ENCODE assay signal across 8 cellular contexts in genomic region chr10:103416436-103417147, GRCh38. TPM values are rescaled to one million over a fixed set of nuclear protein-coding genes. Genes with fewer than 3 reads are reported as not detected.
DNase-seq lines count a peak whose midpoint lies in the region; ATAC-seq and TF ChIP-seq lines count a peak whose summit lies in the region.

No MANE protein-coding gene starts in this region.

- ATAC-seq in activated CD8-positive, alpha-beta T cell treated with anti-CD3 and anti-CD28 coated beads, Interleukin-2, amount 10 ng/mL, durations not matched to agents 7 days and 5 days = peak; percentile 76

- in situ Hi-C loops in ACHN (cut with HindIII; ENCODE audit: low pct_ligation_motif_present, low pct_unique_long_range_greater_than_20kb, low sequenced_read_pairs) = no loop called here

- TF ChIP-seq CTCF in GM12872 (IDR thresholded peaks at IDR 0.05; ENCODE audit: insufficient read depth, low read depth, low read length) (peak; percentile 61), esophagus muscularis mucosa (IDR thresholded peaks at IDR 0.05) (peak; percentile 60 to 68 (median 66)), nephron (IDR thresholded peaks at IDR 0.05; ENCODE audit: unreplicated experiment in 3 of 3) (peak; percentile 61 to 72 (median 63)), type B pancreatic cell (conservative IDR thresholded peaks at IDR 0.05) (peak; percentile 76)

- no peak overlapping the region for H3K4me3 ChIP-seq in esophagus muscularis mucosa

- no peak for TF ChIP-seq EP300 in esophagus muscularis mucosa (IDR thresholded peaks at IDR 0.05)

- 47% methylated on average over 7 of the region's 8 CpGs for WGBS in esophagus muscularis mucosa

- H3K27ac Mint-ChIP-seq in activated CD8-positive, alpha-beta T cell treated with anti-CD3 and anti-CD28 coated beads, Interleukin-2, amount 10 ng/mL, durations not matched to agents 7 days and 5 days = peak overlapping the region; percentile 27
- no peak overlapping the region for H3K27ac Mint-ChIP-seq in nephron
- peak overlapping the region; percentile 38 for H3K27ac Mint-ChIP-seq in type B pancreatic cell

- POLR2A ChIA-PET in activated CD8-positive, alpha-beta T cell treated with anti-CD3 and anti-CD28 coated beads, Interleukin-2, amount 10 ng/mL, durations not matched to agents 7 days and 5 days (lab: Charles Lee) = no interaction called here

- H3K9me3 Mint-ChIP-seq in activated CD8-positive, alpha-beta T cell treated with anti-CD3 and anti-CD28 coated beads, Interleukin-2, amount 10 ng/mL, durations not matched to agents 7 days and 5 days (ENCODE audit: insufficient read depth) = no peaks in the 10 kb centered on the region
- H3K9me3 Mint-ChIP-seq in nephron (no peaks in the 10 kb centered on the region), type B pancreatic cell (no peaks in the 10 kb centered on the region)

- no peaks in the 10 kb centered on the region for H3K9me3 ChIP-seq in esophagus muscularis mucosa

- peaks cover 83 to 100% (median 98%) of the 10 kb centered on the region in 4 donors for H3K36me3 ChIP-seq in esophagus muscularis mucosa

- DNase-seq in ACHN (peak; percentile 72), NCI-H510A (lab: John Stamatoyannopoulos, UW) (peak; percentile 9), esophagus muscularis mucosa (ENCODE audit: extremely low spot score) (no peak), type B pancreatic cell (ENCODE audit: extremely low spot score, unreplicated experiment) (no peak), posterior vena cava (ENCODE audit: low spot score) (no peak)
- DNase-seq in activated CD8-positive, alpha-beta T cell treated with anti-CD3 and anti-CD28 coated beads, Interleukin-2, amount 10 ng/mL, durations not matched to agents 7 days and 5 days = peak; percentile 84

- intact Hi-C loops in esophagus muscularis mucosa (cut with DNase I) = loop anchor here (2.0 kb wide), 1 partner anchor 68 kb away; no protein-coding TSS in a partner anchor
- intact Hi-C loops in posterior vena cava (cut with DNase I) = loop anchor here (2.0 to 5.0 kb wide), 2 partner anchors 70 to 71 kb away; no protein-coding TSS in a partner anchor

- H3K4me3 Mint-ChIP-seq in activated CD8-positive, alpha-beta T cell treated with anti-CD3 and anti-CD28 coated beads, Interleukin-2, amount 10 ng/mL, durations not matched to agents 7 days and 5 days = no peak overlapping the region
- H3K4me3 Mint-ChIP-seq in nephron = no peak overlapping the region
- no peak overlapping the region for H3K4me3 Mint-ChIP-seq in type B pancreatic cell

- no peak for TF ChIP-seq POLR2A in esophagus muscularis mucosa (IDR thresholded peaks at IDR 0.05; ENCODE audit: low read depth)

- H3K36me3 Mint-ChIP-seq in activated CD8-positive, alpha-beta T cell treated with anti-CD3 and anti-CD28 coated beads, Interleukin-2, amount 10 ng/mL, durations not matched to agents 7 days and 5 days (ENCODE audit: low read depth) = peaks cover 77% of the 10 kb centered on the region
- H3K36me3 Mint-ChIP-seq in nephron (ENCODE audit: low read depth) = peaks cover 83% of the 10 kb centered on the region
- H3K36me3 Mint-ChIP-seq in type B pancreatic cell = peaks cover 32% of the 10 kb centered on the region

- CTCF ChIA-PET in activated CD8-positive, alpha-beta T cell treated with anti-CD3 and anti-CD28 coated beads, Interleukin-2, amount 10 ng/mL, durations not matched to agents 7 days and 5 days (lab: Charles Lee) = interaction anchor here (0.9 to 7.1 kb wide), 21 partner anchors 8 to 346 kb away, joined by 3 to 148 read pairs (median 5); partner anchors contain the start of genes CALHM2 and NEURL1

- H3K27me3 Mint-ChIP-seq in activated CD8-positive, alpha-beta T cell treated with anti-CD3 and anti-CD28 coated beads, Interleukin-2, amount 10 ng/mL, durations not matched to agents 7 days and 5 days (ENCODE audit: low read depth) = no peaks in the 10 kb centered on the region
- H3K27me3 Mint-ChIP-seq in nephron (ENCODE audit: low read depth) = no peaks in the 10 kb centered on the region
- H3K27me3 Mint-ChIP-seq in type B pancreatic cell = no peaks in the 10 kb centered on the region

- H3K4me1 ChIP-seq in esophagus muscularis mucosa = no peaks in the 10 kb centered on the region

- no peak overlapping the region for H3K27ac ChIP-seq in esophagus muscularis mucosa (replicated peaks in 1 of 4)

- H3K27me3 ChIP-seq in esophagus muscularis mucosa = no peaks in the 10 kb centered on the region

- H3K4me1 Mint-ChIP-seq in activated CD8-positive, alpha-beta T cell treated with anti-CD3 and anti-CD28 coated beads, Interleukin-2, amount 10 ng/mL, durations not matched to agents 7 days and 5 days (ENCODE audit: low read depth) = peaks cover 11% of the 10 kb centered on the region
- H3K4me1 Mint-ChIP-seq in nephron (no peaks in the 10 kb centered on the region), type B pancreatic cell (ENCODE audit: unreplicated experiment) (no peaks in the 10 kb centered on the region)

RNA-seq across cellular contexts. Expression of gene PDCD11, which starts 20.2 kb away (rescaled TPM):
- 10 to 100 TPM; 57.1 to 57.4 TPM for total RNA-seq in activated CD8-positive, alpha-beta T cell treated with anti-CD3 and anti-CD28 coated beads, Interleukin-2, amount 10 ng/mL, durations not matched to agents 7 days and 5 days
- total RNA-seq in esophagus muscularis mucosa (10 to 100 TPM; 12.0 to 17.4 (median 15.0) TPM), type B pancreatic cell (ENCODE audit: low replicate concordance) (46.3 and 53.2 TPM in 2 replicates), posterior vena cava (10 to 100 TPM; 18.2 to 22.1 TPM)

RNA-seq across cellular contexts. Expression of gene ATP5MK, which starts 20.3 kb away (rescaled TPM):
- 100 to 1,000 TPM; 360 to 363 TPM for total RNA-seq in activated CD8-positive, alpha-beta T cell treated with anti-CD3 and anti-CD28 coated beads, Interleukin-2, amount 10 ng/mL, durations not matched to agents 7 days and 5 days
- total RNA-seq in esophagus muscularis mucosa (100 to 1,000 TPM; 199 to 591 (median 327) TPM), type B pancreatic cell (ENCODE audit: low replicate concordance) (300 and 424 TPM in 2 replicates), posterior vena cava (100 to 1,000 TPM; 350 to 362 TPM)

RNA-seq across cellular contexts. Expression of gene CALHM2, which starts 35.6 kb away (rescaled TPM):
- total RNA-seq in activated CD8-positive, alpha-beta T cell treated with anti-CD3 and anti-CD28 coated beads, Interleukin-2, amount 10 ng/mL, durations not matched to agents 7 days and 5 days = 100 to 1,000 TPM; 131 to 135 TPM
- 10 to 100 TPM; 44.4 to 69.9 (median 62.8) TPM for total RNA-seq in esophagus muscularis mucosa
- total RNA-seq in type B pancreatic cell (ENCODE audit: low replicate concordance) = 3.5 and 27.8 TPM in 2 replicates
- 10 to 100 TPM; 49.8 to 59.4 TPM for total RNA-seq in posterior vena cava

RNA-seq across cellular contexts. Expression of gene CALHM1, which starts 42.1 kb away (rescaled TPM):
- 1 to 10 TPM; 1.8 TPM for total RNA-seq in activated CD8-positive, alpha-beta T cell treated with anti-CD3 and anti-CD28 coated beads, Interleukin-2, amount 10 ng/mL, durations not matched to agents 7 days and 5 days
- total RNA-seq in esophagus muscularis mucosa (not detected), type B pancreatic cell (ENCODE audit: low replicate concordance) (0.17 TPM in 1 of 2 replicates, not detected in the other), posterior vena cava (not detected)

RNA-seq across cellular contexts. Expression of gene TAF5, which starts 48.8 kb away (rescaled TPM):
- total RNA-seq in activated CD8-positive, alpha-beta T cell treated with anti-CD3 and anti-CD28 coated beads, Interleukin-2, amount 10 ng/mL, durations not matched to agents 7 days and 5 days = 10 to 100 TPM; 14.5 to 14.8 TPM
- 1 to 10 TPM; 2.3 to 7.4 (median 4.5) TPM for total RNA-seq in esophagus muscularis mucosa
- total RNA-seq in type B pancreatic cell (ENCODE audit: low replicate concordance) = 6.2 and 10.0 TPM in 2 replicates
- total RNA-seq in posterior vena cava = 1 to 10 TPM; 2.1 to 2.4 TPM

Comparison
In these comparisons a context has a peak if more than half of its experiments do, and no peak if none do; other contexts are left out.
1. DNase-seq: peak in ACHN (single experiment), NCI-H510A (single experiment) and activated CD8-positive, alpha-beta T cell treated with anti-CD3 and anti-CD28 coated beads, Interleukin-2, amount 10 ng/mL, durations not matched to agents 7 days and 5 days (single experiment); none in esophagus muscularis mucosa (single experiment), type B pancreatic cell (single experiment) and posterior vena cava (single experiment).
2. H3K27ac Mint-ChIP-seq: peak in activated CD8-positive, alpha-beta T cell treated with anti-CD3 and anti-CD28 coated beads, Interleukin-2, amount 10 ng/mL, durations not matched to agents 7 days and 5 days (single experiment) and type B pancreatic cell (single experiment); none in nephron (0 of 3).
3. Peak in every context shown above with its lines, with median percentiles within 50 percentile points of each other: CTCF ChIP-seq.